Comparison of ENCODE assay signal across 8 cellular contexts in the genomic region with DNA sequence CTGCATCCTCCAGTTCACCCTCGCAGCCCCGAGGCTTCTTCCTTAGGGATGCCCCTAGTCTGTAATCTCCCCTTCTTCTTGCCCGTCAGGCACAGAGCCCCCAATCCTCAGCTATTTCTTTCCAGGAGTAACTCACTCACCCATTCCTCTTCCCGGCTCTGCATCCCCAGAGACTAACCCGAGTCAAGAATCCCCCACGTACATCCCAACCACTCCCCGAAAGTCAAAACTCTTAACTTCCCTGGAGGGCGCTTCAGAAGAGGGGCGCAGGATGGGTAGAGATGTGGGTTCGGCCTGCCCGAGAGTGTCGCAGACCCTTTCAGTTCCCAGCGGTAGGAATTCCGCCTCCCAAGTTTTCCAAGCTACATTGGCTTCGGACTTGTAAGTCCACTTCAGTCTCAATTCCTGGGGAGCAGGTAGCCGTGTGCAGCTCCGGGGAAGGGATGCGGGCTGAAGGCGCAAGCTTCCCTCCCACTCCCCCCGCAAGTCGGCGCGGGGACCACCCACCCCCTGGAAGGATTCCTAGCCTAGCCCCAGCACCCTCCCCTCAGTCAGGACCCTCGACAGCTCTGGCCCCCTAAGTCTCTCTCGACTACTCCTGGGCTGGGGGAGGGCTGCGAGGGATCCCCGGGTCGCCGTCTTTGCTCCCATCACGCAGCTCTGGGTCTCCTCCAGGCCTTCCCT. TPM values are rescaled to one million over a fixed set of nuclear protein-coding genes. Genes with fewer than 3 reads are reported as not detected.
DNase-seq lines count a peak whose midpoint lies in the region; ATAC-seq and TF ChIP-seq lines count a peak whose summit lies in the region.

No MANE protein-coding gene starts in this region.

- H2AFZ ChIP-seq in ACC112 (ENCODE audit: low read length, unreplicated experiment): peak overlapping the region; percentile 85

- H3K9me3 Mint-ChIP-seq in HFFc6 (no peaks in the 10 kb centered on the region), natural killer cell (peaks cover 0 to 2% of the 10 kb centered on the region in 2 donors)

- DNase-seq in HFFc6: no peak
- peak; percentile 40 for DNase-seq in astrocyte of the spinal cord (ENCODE audit: low read depth, low spot score)
- DNase-seq in left colon: no peak
- DNase-seq in ureter (ENCODE audit: low spot score): peak; percentile 42
- DNase-seq in natural killer cell: no peak
- DNase-seq in OCI-M1 (lab: John Stamatoyannopoulos, UW): no peak

- peak overlapping the region; percentile 98 for H3K4me3 Mint-ChIP-seq in HFFc6
- H3K4me3 Mint-ChIP-seq in natural killer cell: no peak overlapping the region

- H3K36me3 Mint-ChIP-seq in HFFc6 (ENCODE audit: low read depth) (peaks cover 45% of the 10 kb centered on the region), natural killer cell (no peaks in the 10 kb centered on the region)

- peaks cover 14% of the 10 kb centered on the region for H3K27me3 Mint-ChIP-seq in HFFc6 (ENCODE audit: insufficient read depth)
- H3K27me3 Mint-ChIP-seq in natural killer cell (ENCODE audit: low read depth in 2 of 2): peaks cover 41 to 49% of the 10 kb centered on the region in 2 donors

- peak overlapping the region; percentile 92 for H3K27ac Mint-ChIP-seq in HFFc6
- H3K27ac Mint-ChIP-seq in natural killer cell: no peak overlapping the region

- peak overlapping the region; percentile 10; the same call in 1 of the 2 replicates for H3K27ac ChIP-seq in ACC112 (ENCODE audit: low read depth, low read length)

- H3K4me1 Mint-ChIP-seq in HFFc6 (ENCODE audit: low read depth) (peaks cover 60% of the 10 kb centered on the region), natural killer cell (peaks cover 0 to 5% of the 10 kb centered on the region in 2 donors)

- H3K79me2 ChIP-seq in ACC112 (ENCODE audit: control insufficient read depth, insufficient read depth, low read length, unreplicated experiment): peaks cover 43% of the 10 kb centered on the region

- TF ChIP-seq CTCF in HFFc6 (IDR thresholded peaks at IDR 0.05) (peak; percentile 35), astrocyte of the spinal cord (IDR thresholded peaks at IDR 0.05; ENCODE audit: low read depth, low read length) (no peak), natural killer cell (IDR thresholded peaks at IDR 0.05) (no peak)

- no peaks in the 10 kb centered on the region for H3K36me3 ChIP-seq in ACC112 (ENCODE audit: insufficient read depth, low read length)

- peak overlapping the region; percentile 94 for H3K4me3 ChIP-seq in ACC112 (ENCODE audit: low read depth, low read length)
- H3K4me3 ChIP-seq in astrocyte of the spinal cord (ENCODE audit: low read depth, low read length): peak overlapping the region; percentile 85

- H3K27me3 ChIP-seq in ACC112 (ENCODE audit: insufficient read depth, low read length): no peaks in the 10 kb centered on the region

- intact Hi-C loops in left colon (cut with DNase I, micrococcal nuclease) (loop anchor here in 1 of 2 donors (5.0 to 10.0 kb wide), 3 partner anchors 828 to 1635 kb away; no protein-coding TSS in a partner anchor), natural killer cell (cut with micrococcal nuclease) (no loop called here)

- ATAC-seq in left colon (peak; percentile 15), natural killer cell (no peak), HG02610 (IDR thresholded peaks at IDR 0.05; ENCODE audit: unreplicated experiment) (no peak)

- H3K4me1 ChIP-seq in ACC112 (ENCODE audit: control insufficient read depth, insufficient read depth, low read length, unreplicated experiment): peaks cover 29% of the 10 kb centered on the region

- in situ Hi-C loops in astrocyte of the spinal cord (cut with HindIII; ENCODE audit: low sequenced_read_pairs): no loop called here

RNA-seq across cellular contexts. Expression of a gene that starts 0.9 kb away (rescaled TPM):
- total RNA-seq in HFFc6 (2021; fragmentation: NEBNext Ultra II Directional; extraction: Animal tissue kit (Norgen Biotek cat#: 25700)): 10 to 100 TPM; 62.1 to 92.2 (median 90.0) TPM
- total RNA-seq in left colon (under 1 TPM; 0.11 to 0.15 TPM), ureter (6.0 TPM), natural killer cell (not detected)

Comparison
In these comparisons a context has a peak if more than half of its experiments do, and no peak if none do; other contexts are left out.
1. DNase-seq: peak in astrocyte of the spinal cord (single experiment) and ureter (single experiment); none in HFFc6 (single experiment), left colon (0 of 2), natural killer cell (single experiment) and OCI-M1 (single experiment).